ENCODE assay signal across 8 cellular contexts in the genomic region with DNA sequence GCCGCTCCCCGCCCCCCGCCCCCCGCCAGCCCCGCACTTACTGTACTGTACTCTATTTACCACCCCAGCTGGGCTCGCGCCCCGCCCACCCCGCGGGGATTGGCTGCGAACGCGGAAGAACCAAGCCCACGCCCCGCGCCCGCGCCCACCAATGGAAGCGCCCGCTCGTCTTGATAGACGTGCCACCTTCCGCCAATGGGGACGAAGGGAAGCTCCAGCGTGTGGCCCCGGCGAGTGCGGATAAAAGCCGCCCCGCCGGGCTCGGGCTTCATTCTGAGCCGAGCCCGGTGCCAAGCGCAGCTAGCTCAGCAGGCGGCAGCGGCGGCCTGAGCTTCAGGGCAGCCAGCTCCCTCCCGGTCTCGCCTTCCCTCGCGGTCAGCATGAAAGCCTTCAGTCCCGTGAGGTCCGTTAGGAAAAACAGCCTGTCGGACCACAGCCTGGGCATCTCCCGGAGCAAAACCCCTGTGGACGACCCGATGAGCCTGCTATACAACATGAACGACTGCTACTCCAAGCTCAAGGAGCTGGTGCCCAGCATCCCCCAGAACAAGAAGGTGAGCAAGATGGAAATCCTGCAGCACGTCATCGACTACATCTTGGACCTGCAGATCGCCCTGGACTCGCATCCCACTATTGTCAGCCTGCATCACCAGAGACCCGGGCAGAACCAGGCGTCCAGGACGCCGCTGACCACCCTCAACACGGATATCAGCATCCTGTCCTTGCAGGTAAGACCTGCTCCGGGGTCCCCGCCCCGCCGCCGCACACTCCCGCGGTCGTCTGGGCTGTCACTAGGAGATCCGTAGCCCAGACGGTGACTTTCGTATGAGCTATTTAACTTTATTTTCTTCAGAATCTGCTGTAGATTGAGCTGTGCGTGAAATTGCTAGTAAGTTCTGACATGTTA. TPM values are rescaled to one million over a fixed set of nuclear protein-coding genes. Genes with fewer than 3 reads are reported as not detected.
DNase-seq lines count a peak whose midpoint lies in the region; ATAC-seq and TF ChIP-seq lines count a peak whose summit lies in the region.

A gene with protein sequence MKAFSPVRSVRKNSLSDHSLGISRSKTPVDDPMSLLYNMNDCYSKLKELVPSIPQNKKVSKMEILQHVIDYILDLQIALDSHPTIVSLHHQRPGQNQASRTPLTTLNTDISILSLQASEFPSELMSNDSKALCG (plus strand): TSS at position 271 of the 907 bp plus-strand sequence. CDS start 110 bp downstream, at position 381.

- no peak for TF ChIP-seq EP300 in suprapubic skin (IDR thresholded peaks at IDR 0.05)

- peak within 1 kb of the TSS; percentile 96 for H3K27ac ChIP-seq in suprapubic skin

- no peaks in the 10 kb centered on the region for H3K9me3 Mint-ChIP-seq in activated naive CD4-positive, alpha-beta T cell treated with anti-CD3 and anti-CD28 coated beads, Interleukin-2, amount 50 U/mL, for 72 hours

- H3K4me3 ChIP-seq in suprapubic skin, result peak within 1 kb of the TSS; percentile 77

- peaks cover 56% of the 10 kb centered on the region for H3K4me1 ChIP-seq in suprapubic skin

- no peaks in the 10 kb centered on the region for H3K27me3 ChIP-seq in suprapubic skin

- TF ChIP-seq POLR2A in GM10847 (IDR thresholded peaks at IDR 0.05; ENCODE audit: extremely low read depth, insufficient read length) (peak; percentile 99), suprapubic skin (IDR thresholded peaks at IDR 0.05) (peak; percentile 97 to 99)

- H3K27ac Mint-ChIP-seq in activated naive CD4-positive, alpha-beta T cell treated with anti-CD3 and anti-CD28 coated beads, Interleukin-2, amount 50 U/mL, for 72 hours, result peak within 1 kb of the TSS; percentile 98 to 99

- peak; percentile 96 for DNase-seq in NCI-H1105 treated with DMSO at 0.1 percent for 48 hours (lab: John Stamatoyannopoulos, UW)
- DNase-seq in SKM-1 treated with dmso at 0.1 percent for 144 hours (lab: John Stamatoyannopoulos, UW; ENCODE audit: unreplicated experiment), result peak; percentile 94
- peak; percentile 99 for DNase-seq in activated naive CD4-positive, alpha-beta T cell treated with anti-CD3 and anti-CD28 coated beads, Interleukin-2, amount 50 U/mL, for 72 hours (ENCODE audit: low spot score in 2 of 2)
- peak; percentile 99 for DNase-seq in globus pallidus (ENCODE audit: low spot score)
- DNase-seq in occipital lobe (lab: John Stamatoyannopoulos, UW), result peak; percentile 96
- peak; percentile 99 for DNase-seq in suprapubic skin (ENCODE audit: low spot score in 2 of 2)

- H3K36me3 Mint-ChIP-seq in activated naive CD4-positive, alpha-beta T cell treated with anti-CD3 and anti-CD28 coated beads, Interleukin-2, amount 50 U/mL, for 72 hours, result peaks cover 26 to 35% of the 10 kb centered on the region in 2 donors

- WGBS in suprapubic skin, result under 1% methylated on average over 30 of the region's 70 CpGs

- no peak for TF ChIP-seq CTCF in suprapubic skin (IDR thresholded peaks at IDR 0.05)

- no peaks in the 10 kb centered on the region for H3K9me3 ChIP-seq in suprapubic skin

- no peaks in the 10 kb centered on the region for H3K36me3 ChIP-seq in suprapubic skin

- ATAC-seq in HG02642 (IDR thresholded peaks at IDR 0.05; ENCODE audit: poor library complexity, unreplicated experiment), result peak; percentile 79
- peak; percentile 69 for ATAC-seq in activated naive CD4-positive, alpha-beta T cell treated with anti-CD3 and anti-CD28 coated beads, Interleukin-2, amount 50 U/mL, for 72 hours

RNA-seq across cellular contexts. Expression of the gene that starts here (rescaled TPM):
- total RNA-seq in activated naive CD4-positive, alpha-beta T cell treated with anti-CD3 and anti-CD28 coated beads, Interleukin-2, amount 50 U/mL, for 72 hours, result 100 to 1,000 TPM in 1 of 2 donors, 10 to 100 TPM in 1; 42.8 to 272 TPM
- total RNA-seq in occipital lobe, result 314 TPM
- 100 to 1,000 TPM; 179 to 249 (median 211) TPM for total RNA-seq in suprapubic skin

Comparison
In these comparisons a context has a peak if more than half of its experiments do, and no peak if none do; other contexts are left out.
1. Peak in every context shown above with its lines: DNase-seq, ATAC-seq, H3K4me3 ChIP-seq and H3K27ac ChIP-seq.